23 cellular contexts compared by ENCODE assay signal in genomic region chr1:1593834-1594601, GRCh38. TPM values are rescaled to one million over a fixed set of nuclear protein-coding genes. Genes with fewer than 3 reads are reported as not detected.
"Had no signal": no experiment of that assay in that cellular context is flagged by ENCODE, and none has a peak within 500 bp of the region (broad histone marks: within the 10 kb centered on the region; RNA-seq: fewer than 3 reads in every experiment).

No MANE protein-coding gene starts in this region.

- H3K4me2 ChIP-seq: hepatocyte, smooth muscle cell had no signal

- H3K27ac Mint-ChIP-seq: activated CD4-positive, alpha-beta memory T cell treated with anti-CD3 and anti-CD28 coated beads, Interleukin-2, amount 10 ng/mL, durations not matched to agents 7 days and 5 days; activated CD4-positive, alpha-beta T cell treated with anti-CD3 and anti-CD28 coated beads, Interleukin-2, amount 10 ng/mL, durations not matched to agents 24 days and 14 days; activated naive CD8-positive, alpha-beta T cell treated with anti-CD3 and anti-CD28 coated beads, Interleukin-2, amount 50 U/mL, for 24 hours; nephron; stimulated activated naive B cell treated with anti-CD40 and anti-IgM and Interleukin-4, amounts not matched to agents 10 μg/mL and 1 μg/mL and 100 μg/mL, for 72 hours; T-helper 2 cell treated with Interferon-gamma antibody and Interleukin-4, amounts not matched to agents 5 μg/mL and 100 μg/mL, for 36 hours; type B pancreatic cell had no signal

- H3K9me3 Mint-ChIP-seq: activated CD4-positive, alpha-beta memory T cell treated with anti-CD3 and anti-CD28 coated beads, Interleukin-2, amount 10 ng/mL, durations not matched to agents 7 days and 5 days; activated CD4-positive, alpha-beta T cell treated with anti-CD3 and anti-CD28 coated beads, Interleukin-2, amount 10 ng/mL, durations not matched to agents 24 days and 14 days; activated naive CD8-positive, alpha-beta T cell treated with anti-CD3 and anti-CD28 coated beads, Interleukin-2, amount 50 U/mL, for 24 hours; immature natural killer cell; nephron; stimulated activated naive B cell treated with anti-CD40 and anti-IgM and Interleukin-4, amounts not matched to agents 10 μg/mL and 1 μg/mL and 100 μg/mL, for 72 hours; T-helper 2 cell treated with Interferon-gamma antibody and Interleukin-4, amounts not matched to agents 5 μg/mL and 100 μg/mL, for 36 hours; type B pancreatic cell had no signal

- H3K36me3 Mint-ChIP-seq: immature natural killer cell; stimulated activated naive B cell treated with anti-CD40 and anti-IgM and Interleukin-4, amounts not matched to agents 10 μg/mL and 1 μg/mL and 100 μg/mL, for 72 hours; type B pancreatic cell had no signal

- H3K79me2 ChIP-seq: hepatocyte had no signal

- H3K4me1 Mint-ChIP-seq: nephron had no signal

- H3K36me3 ChIP-seq: sigmoid colon, thoracic aorta, vagina had no signal

- H3K4me3 ChIP-seq: hepatocyte, sigmoid colon, smooth muscle cell, thoracic aorta, vagina had no signal

- H3K9me3 ChIP-seq: sigmoid colon, thoracic aorta, vagina had no signal

- H3K4me3 Mint-ChIP-seq: activated CD4-positive, alpha-beta memory T cell treated with anti-CD3 and anti-CD28 coated beads, Interleukin-2, amount 10 ng/mL, durations not matched to agents 7 days and 5 days; activated CD4-positive, alpha-beta T cell treated with anti-CD3 and anti-CD28 coated beads, Interleukin-2, amount 10 ng/mL, durations not matched to agents 24 days and 14 days; activated naive CD8-positive, alpha-beta T cell treated with anti-CD3 and anti-CD28 coated beads, Interleukin-2, amount 50 U/mL, for 24 hours; immature natural killer cell; nephron; stimulated activated naive B cell treated with anti-CD40 and anti-IgM and Interleukin-4, amounts not matched to agents 10 μg/mL and 1 μg/mL and 100 μg/mL, for 72 hours; T-helper 2 cell treated with Interferon-gamma antibody and Interleukin-4, amounts not matched to agents 5 μg/mL and 100 μg/mL, for 36 hours; type B pancreatic cell had no signal

- ATAC-seq: activated CD4-positive, CD25-positive, alpha-beta regulatory T cell treated with anti-CD3 and anti-CD28 coated beads, Interleukin-2, amount 50 U/mL, for 24 hours; left ventricle myocardium superior had no signal

- DNase-seq: activated CD4-positive, alpha-beta memory T cell treated with anti-CD3 and anti-CD28 coated beads, Interleukin-2, amount 10 ng/mL, durations not matched to agents 7 days and 5 days; activated gamma-delta T cell; activated naive CD4-positive, alpha-beta T cell treated with anti-CD3 and anti-CD28 coated beads, Interleukin-2, amount 50 U/mL, for 16 hours; activated naive CD8-positive, alpha-beta T cell treated with anti-CD3 and anti-CD28 coated beads, Interleukin-2, amount 50 U/mL, for 24 hours; cortex of kidney; erythroblast; immature natural killer cell; left ventricle myocardium superior; nucleus accumbens; sigmoid colon; stimulated activated CD4-positive, alpha-beta T cell treated with anti-CD3 and anti-CD28 coated beads, Interleukin-15, amount 100 ng/mL, for 24 hours; stimulated activated naive B cell treated with anti-CD40 and anti-IgM and Interleukin-4, amounts not matched to agents 10 μg/mL and 1 μg/mL and 100 μg/mL, for 72 hours had no signal

- H3K27ac ChIP-seq: hepatocyte, sigmoid colon, thoracic aorta, vagina, VCaP had no signal

- H2AFZ ChIP-seq: hepatocyte had no signal

RNA-seq across cellular contexts. Expression of gene TMEM240, which starts 53.6 kb away (rescaled TPM):
- total RNA-seq: activated CD4-positive, alpha-beta T cell treated with anti-CD3 and anti-CD28 coated beads, Interleukin-2, amount 10 ng/mL, durations not matched to agents 24 days and 14 days; myocyte had no signal
- polyA plus RNA-seq: immature natural killer cell had no signal
